Comparison of ENCODE assay signal across 15 cellular contexts in the genomic region with DNA sequence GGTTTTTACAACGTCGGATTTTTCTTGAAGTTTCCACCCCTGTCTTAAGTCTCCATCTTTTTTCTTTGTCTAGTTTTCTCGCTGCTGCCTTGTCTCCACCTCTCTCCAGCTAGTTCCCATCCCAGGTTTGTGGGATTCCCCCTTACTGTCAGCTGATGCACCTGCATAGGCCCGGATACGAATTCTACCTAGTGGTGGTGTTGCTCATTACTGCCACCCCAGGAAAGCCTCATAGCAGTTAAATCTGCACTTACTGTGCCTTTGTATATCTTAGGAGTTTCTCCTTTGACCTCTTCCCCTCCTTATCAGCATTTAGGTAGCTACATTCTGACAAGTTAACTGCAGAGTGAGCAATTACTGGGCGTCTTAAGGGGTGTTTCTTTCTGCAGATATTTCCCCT.
DNase-seq lines count a peak whose midpoint lies in the region; ATAC-seq and TF ChIP-seq lines count a peak whose summit lies in the region.
"Had no signal": no experiment of that assay in that cellular context is flagged by ENCODE, and none has a peak within 500 bp of the region (broad histone marks: within the 10 kb centered on the region; RNA-seq: fewer than 3 reads in every experiment).

No MANE protein-coding gene starts in this region.

- TF ChIP-seq CTCF in C4-2B (conservative IDR thresholded peaks at IDR 0.05): peak; percentile 28
- TF ChIP-seq CTCF in WTC11 (IDR thresholded peaks at IDR 0.05): no peak
- TF ChIP-seq CTCF in testis (IDR thresholded peaks at IDR 0.05): no peak

- CTCF ChIA-PET in HEK293T (lab: Yijun Ruan, JAX) (interaction anchor here (0.6 kb wide), 1 partner anchor 28 kb away, joined by 3 read pairs; no protein-coding TSS in a partner anchor), WTC11 (lab: Charles Lee) (no interaction called here)

- no peaks in the 10 kb centered on the region for H3K27me3 Mint-ChIP-seq in WTC11 (ENCODE audit: low read depth)

- no peak overlapping the region for H3K27ac ChIP-seq in C4-2B
- no peak overlapping the region for H3K27ac ChIP-seq in testis
- H3K27ac ChIP-seq: A549 had no signal

- H3K36me3 ChIP-seq in testis (ENCODE audit: low read depth, missing control alignments): no peaks in the 10 kb centered on the region
- H3K36me3 ChIP-seq: BE2C, HAP-1 had no signal

- H3K9me3 Mint-ChIP-seq in WTC11: peaks cover 20% of the 10 kb centered on the region

- H3K36me3 Mint-ChIP-seq in WTC11: peaks cover 14% of the 10 kb centered on the region
- H3K36me3 Mint-ChIP-seq: CD14-positive monocyte; CD8-positive, alpha-beta T cell had no signal

- 27 to 79% methylated on average over 6 of the region's 6 CpGs for whole genome bisulfite sequencing in testis, 2 donors

- no peaks in the 10 kb centered on the region for H3K4me1 ChIP-seq in testis
- H3K4me1 ChIP-seq: A549, BE2C had no signal

- TF ChIP-seq POLR2A in testis (IDR thresholded peaks at IDR 0.05): no peak

- POLR2A ChIA-PET in HEK293T (lab: Yijun Ruan, JAX): no interaction called here
- POLR2A ChIA-PET in WTC11 (lab: Charles Lee): no interaction called here

- no peak overlapping the region for H3K4me3 Mint-ChIP-seq in WTC11
- H3K4me3 Mint-ChIP-seq: CD14-positive monocyte; CD8-positive, alpha-beta T cell had no signal

- no peaks in the 10 kb centered on the region for H3K4me1 Mint-ChIP-seq in WTC11
- H3K4me1 Mint-ChIP-seq: CD14-positive monocyte had no signal

- H3K9me3 ChIP-seq in testis: no peaks in the 10 kb centered on the region
- H3K9me3 ChIP-seq: A549, BE2C, HAP-1 had no signal

- no peaks in the 10 kb centered on the region for H3K27me3 ChIP-seq in testis
- H3K27me3 ChIP-seq: BE2C had no signal

- H3K4me3 ChIP-seq in testis: no peak overlapping the region
- H3K4me3 ChIP-seq: A549, HAP-1 had no signal

- DNase-seq in ELF-1 (ENCODE audit: low read depth, low spot score) (peak; percentile 9), HEK293T (ENCODE audit: extremely low spot score) (peak; percentile 9), WTC11 (ENCODE audit: low spot score) (no peak), A172 (ENCODE audit: low spot score) (no peak), testis (no peak)
- DNase-seq: BE2C; CD8-positive, alpha-beta T cell; DMS 273 treated with DMSO at 0.1 percent for 48 hours; GOT3 had no signal

- no peak overlapping the region for H3K27ac Mint-ChIP-seq in WTC11
- H3K27ac Mint-ChIP-seq: CD14-positive monocyte; CD8-positive, alpha-beta T cell had no signal

- ATAC-seq in WTC11: peak; percentile 44
- ATAC-seq in HG03175 (IDR thresholded peaks at IDR 0.05; ENCODE audit: unreplicated experiment): no peak
- no peak for ATAC-seq in HG03378 (IDR thresholded peaks at IDR 0.05; ENCODE audit: unreplicated experiment)
- ATAC-seq: A549; CD8-positive, alpha-beta T cell had no signal

- intact Hi-C loops in testis (cut with DNase I; ENCODE audit: low total_unique reads): no loop called here

TF ChIP-seq in HEK293T, 16 proteins besides CTCF, POLR2A, EP300 and RAD21:
- no peak for TF ChIP-seq ARNT (IDR thresholded peaks at IDR 0.05)
- TF ChIP-seq ZNF384 (IDR thresholded peaks at IDR 0.05): no peak
- no peak for TF ChIP-seq TARDBP (IDR thresholded peaks at IDR 0.05)
- no peak for TF ChIP-seq LEF1 (IDR thresholded peaks at IDR 0.05; ENCODE audit: borderline replicate concordance)
- no peak for TF ChIP-seq L3MBTL2 (conservative IDR thresholded peaks at IDR 0.05)
- TF ChIP-seq FOXA1 (IDR thresholded peaks at IDR 0.05): no peak
- TF ChIP-seq NFRKB (IDR thresholded peaks at IDR 0.05): no peak
- TF ChIP-seq HDGF (IDR thresholded peaks at IDR 0.05; ENCODE audit: borderline replicate concordance): no peak
- TF ChIP-seq FOXM1 (IDR thresholded peaks at IDR 0.05; ENCODE audit: borderline replicate concordance): no peak
- TF ChIP-seq SUZ12 (IDR thresholded peaks at IDR 0.05): no peak
- no peak for TF ChIP-seq FOXK2 (IDR thresholded peaks at IDR 0.05)
TF ChIP-seq in HEK293T: peak in this region for 0.

TF ChIP-seq in WTC11, 78 proteins besides CTCF, POLR2A, EP300 and RAD21:
- TF ChIP-seq CREM (CRISPR knock-in tag; IDR thresholded peaks at IDR 0.05) (no peak), E2F1 (CRISPR knock-in tag; IDR thresholded peaks at IDR 0.05) (no peak), HMGA2 (CRISPR knock-in tag; IDR thresholded peaks at IDR 0.05) (no peak), ZNF425 (CRISPR knock-in tag; conservative IDR thresholded peaks at IDR 0.05) (no peak), AFF4 (CRISPR knock-in tag; IDR thresholded peaks at IDR 0.05; ENCODE audit: borderline replicate concordance) (no peak), ZBTB21 (CRISPR knock-in tag; IDR thresholded peaks at IDR 0.05; ENCODE audit: borderline replicate concordance) (no peak), CBFB (CRISPR knock-in tag; IDR thresholded peaks at IDR 0.05; ENCODE audit: low read depth) (no peak)
- TF ChIP-seq, protein P1, sequence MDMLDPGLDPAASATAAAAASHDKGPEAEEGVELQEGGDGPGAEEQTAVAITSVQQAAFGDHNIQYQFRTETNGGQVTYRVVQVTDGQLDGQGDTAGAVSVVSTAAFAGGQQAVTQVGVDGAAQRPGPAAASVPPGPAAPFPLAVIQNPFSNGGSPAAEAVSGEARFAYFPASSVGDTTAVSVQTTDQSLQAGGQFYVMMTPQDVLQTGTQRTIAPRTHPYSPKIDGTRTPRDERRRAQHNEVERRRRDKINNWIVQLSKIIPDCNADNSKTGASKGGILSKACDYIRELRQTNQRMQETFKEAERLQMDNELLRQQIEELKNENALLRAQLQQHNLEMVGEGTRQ (CRISPR knock-in tag; IDR thresholded peaks at IDR 0.05): no peak

Comparison
In these comparisons a context has a peak if more than half of its experiments do, and no peak if none do; other contexts are left out.
1. DNase-seq: peak in ELF-1 (single experiment) and HEK293T (single experiment); none in WTC11 (single experiment), A172 (single experiment) and testis (single experiment).